9 cellular contexts compared by ENCODE assay signal in genomic region chr11:32890843-32891656, GRCh38. TPM values are rescaled to one million over a fixed set of nuclear protein-coding genes. Genes with fewer than 3 reads are reported as not detected.
DNase-seq lines count a peak whose midpoint lies in the region; ATAC-seq and TF ChIP-seq lines count a peak whose summit lies in the region.
"Had no signal": no experiment of that assay in that cellular context is flagged by ENCODE, and none has a peak within 500 bp of the region (broad histone marks: within the 10 kb centered on the region; RNA-seq: fewer than 3 reads in every experiment).

No MANE protein-coding gene starts in this region.

- H3K36me3 ChIP-seq in DND-41 (ENCODE audit: insufficient read depth, low read length) (peaks cover 10% of the 10 kb centered on the region; the same call in 1 of the 2 replicates), KMS-11 (ENCODE audit: insufficient read depth) (no peaks in the 10 kb centered on the region)
- H3K36me3 ChIP-seq: lower lobe of right lung had no signal

- H3K4me2 ChIP-seq in DND-41 (ENCODE audit: insufficient read depth, low read length), result peak overlapping the region; percentile 71; the same call in 1 of the 2 replicates
- H3K4me2 ChIP-seq in KMS-11, result peak overlapping the region; percentile 79

- peak overlapping the region; percentile 88 for H3K4me3 Mint-ChIP-seq in activated T-helper 1 cell treated with anti-CD3 and anti-CD28 coated beads, Interleukin-12 subunit alpha, Interleukin-12 subunit beta, Interleukin-2, Interleukin-4 antibody, amounts not matched to agents 30 ng/mL and 10 ng/mL and 1 ng/mL, durations not matched to agents 14 hours and 24 hours and 36 hours
- H3K4me3 Mint-ChIP-seq in mesothelial cell of epicardium, result peak overlapping the region; percentile 86

- intact Hi-C loops in activated T-helper 1 cell treated with anti-CD3 and anti-CD28 coated beads, Interleukin-12 subunit alpha, Interleukin-12 subunit beta, Interleukin-2, Interleukin-4 antibody, amounts not matched to agents 30 ng/mL and 10 ng/mL and 1 ng/mL, durations not matched to agents 14 hours and 24 hours and 36 hours (cut with micrococcal nuclease), result loop anchor here (5.0 to 10.0 kb wide), 6 partner anchors 71 to 1544 kb away; partner anchors contain the start of genes CAPRIN1, CAT, EIF3M and ELP4

- H4K20me1 ChIP-seq in DND-41 (ENCODE audit: insufficient read depth, low read length) (peaks cover 9% of the 10 kb centered on the region; the same call in 1 of the 2 replicates), KMS-11 (ENCODE audit: insufficient read depth) (0 out of 2 replicates have a peak, but pooled peaks cover 5% of the 10 kb centered on the region)

- H3K79me2 ChIP-seq in DND-41 (ENCODE audit: insufficient read depth, low read length) (peaks cover 29% of the 10 kb centered on the region), KMS-11 (ENCODE audit: insufficient read depth, low read depth) (peaks cover 28% of the 10 kb centered on the region)

- no peak overlapping the region for H3K9ac ChIP-seq in DND-41 (ENCODE audit: low read depth, low read length)
- H3K9ac ChIP-seq in KMS-11, result 0 out of 2 replicates have a peak overlapping the region, but pooled peaks have one; percentile 99

- H3K4me1 Mint-ChIP-seq in activated T-helper 1 cell treated with anti-CD3 and anti-CD28 coated beads, Interleukin-12 subunit alpha, Interleukin-12 subunit beta, Interleukin-2, Interleukin-4 antibody, amounts not matched to agents 30 ng/mL and 10 ng/mL and 1 ng/mL, durations not matched to agents 14 hours and 24 hours and 36 hours (ENCODE audit: low read depth), result peaks cover 29% of the 10 kb centered on the region
- peaks cover 31% of the 10 kb centered on the region for H3K4me1 Mint-ChIP-seq in mesothelial cell of epicardium

- peak overlapping the region; percentile 70 for H3K27ac Mint-ChIP-seq in activated T-helper 1 cell treated with anti-CD3 and anti-CD28 coated beads, Interleukin-12 subunit alpha, Interleukin-12 subunit beta, Interleukin-2, Interleukin-4 antibody, amounts not matched to agents 30 ng/mL and 10 ng/mL and 1 ng/mL, durations not matched to agents 14 hours and 24 hours and 36 hours
- H3K27ac Mint-ChIP-seq in mesothelial cell of epicardium, result peak overlapping the region; percentile 94

- H3K4me3 ChIP-seq in DND-41 (ENCODE audit: low read depth in 1 of 2, low read length in 2 of 2), result no peak overlapping the region
- H3K4me3 ChIP-seq in KMS-11 (IDR thresholded peaks at IDR 0.05; ENCODE audit: insufficient read depth, low read depth, low read length), result no peak overlapping the region

- no peak overlapping the region for H3K27ac ChIP-seq in DND-41 (ENCODE audit: low read length)
- no peak overlapping the region for H3K27ac ChIP-seq in KMS-11

- in situ Hi-C loops in GM13977 (cut with MboI; ENCODE audit: low pct_unique_long_range_greater_than_20kb, low sequenced_read_pairs, unreplicated experiment), result loop anchor here (10.0 kb wide), 1 partner anchor 56 kb away; no protein-coding TSS in a partner anchor

- no peaks in the 10 kb centered on the region for H3K36me3 Mint-ChIP-seq in activated T-helper 1 cell treated with anti-CD3 and anti-CD28 coated beads, Interleukin-12 subunit alpha, Interleukin-12 subunit beta, Interleukin-2, Interleukin-4 antibody, amounts not matched to agents 30 ng/mL and 10 ng/mL and 1 ng/mL, durations not matched to agents 14 hours and 24 hours and 36 hours (ENCODE audit: low read depth)
- no peaks in the 10 kb centered on the region for H3K36me3 Mint-ChIP-seq in mesothelial cell of epicardium

- no peaks in the 10 kb centered on the region for H3K9me3 Mint-ChIP-seq in activated T-helper 1 cell treated with anti-CD3 and anti-CD28 coated beads, Interleukin-12 subunit alpha, Interleukin-12 subunit beta, Interleukin-2, Interleukin-4 antibody, amounts not matched to agents 30 ng/mL and 10 ng/mL and 1 ng/mL, durations not matched to agents 14 hours and 24 hours and 36 hours
- no peaks in the 10 kb centered on the region for H3K9me3 Mint-ChIP-seq in mesothelial cell of epicardium

- DNase-seq in DND-41 (no peak), mesothelial cell of epicardium (ENCODE audit: low spot score in 2 of 2, unreplicated experiment in 2 of 2) (no peak), CD1c-positive myeloid dendritic cell (ENCODE audit: extremely low spot score) (no peak), mucosa of gallbladder (ENCODE audit: low spot score) (no peak), GM13977 (ENCODE audit: low spot score) (no peak)
- no peak for DNase-seq in activated T-helper 1 cell treated with anti-CD3 and anti-CD28 coated beads, Interleukin-12 subunit alpha, Interleukin-12 subunit beta, Interleukin-2, Interleukin-4 antibody, amounts not matched to agents 30 ng/mL and 10 ng/mL and 1 ng/mL, durations not matched to agents 14 hours and 24 hours and 36 hours (ENCODE audit: low spot score)
- DNase-seq in stimulated activated CD4-positive, alpha-beta T cell treated with anti-CD3 and anti-CD28 coated beads, Interleukin-4, amount 100 ng/mL, for 4 hours, result no peak
- DNase-seq: lower lobe of right lung had no signal

- no peaks in the 10 kb centered on the region for H3K9me3 ChIP-seq in DND-41 (ENCODE audit: insufficient read depth, low read length, severe bottlenecking)
- H3K9me3 ChIP-seq: lower lobe of right lung had no signal

- peaks cover 31% of the 10 kb centered on the region for H3K4me1 ChIP-seq in DND-41 (ENCODE audit: insufficient read depth, low read length)
- H3K4me1 ChIP-seq in KMS-11 (ENCODE audit: low read depth, poor library complexity, severe bottlenecking), result peaks cover 25% of the 10 kb centered on the region

- H3K27me3 Mint-ChIP-seq in activated T-helper 1 cell treated with anti-CD3 and anti-CD28 coated beads, Interleukin-12 subunit alpha, Interleukin-12 subunit beta, Interleukin-2, Interleukin-4 antibody, amounts not matched to agents 30 ng/mL and 10 ng/mL and 1 ng/mL, durations not matched to agents 14 hours and 24 hours and 36 hours (ENCODE audit: insufficient read depth), result peaks cover 14% of the 10 kb centered on the region
- no peaks in the 10 kb centered on the region for H3K27me3 Mint-ChIP-seq in mesothelial cell of epicardium (ENCODE audit: low read depth)

- no peak for TF ChIP-seq CTCF in DND-41 (IDR thresholded peaks at IDR 0.05; ENCODE audit: borderline replicate concordance, extremely low read depth, low read length, poor library complexity, severe bottlenecking)
- no peak for TF ChIP-seq CTCF in KMS-11 (conservative IDR thresholded peaks at IDR 0.05; ENCODE audit: low read depth, low read length)
- TF ChIP-seq CTCF in mesothelial cell of epicardium (IDR thresholded peaks at IDR 0.05; ENCODE audit: unreplicated experiment), result no peak
- TF ChIP-seq CTCF in GM13977 (IDR thresholded peaks at IDR 0.05; ENCODE audit: extremely low read depth, insufficient read depth, missing control alignments), result no peak

- no peak for ATAC-seq in DND-41 (ENCODE audit: insufficient read depth, low read depth)

- H2AFZ ChIP-seq in DND-41 (ENCODE audit: low read depth, low read length) (no peak overlapping the region), KMS-11 (ENCODE audit: low read depth) (no peak overlapping the region)

- H3K27me3 ChIP-seq in DND-41 (ENCODE audit: insufficient read depth, low read length, poor library complexity) (no peaks in the 10 kb centered on the region), KMS-11 (ENCODE audit: insufficient read depth, low read depth) (no peaks in the 10 kb centered on the region)

RNA-seq across cellular contexts. Expression of gene QSER1, which starts 1.6 kb away (rescaled TPM):
- 15.1 and 17.6 TPM in 2 replicates for total RNA-seq in activated T-helper 1 cell treated with anti-CD3 and anti-CD28 coated beads, Interleukin-12 subunit alpha, Interleukin-12 subunit beta, Interleukin-2, Interleukin-4 antibody, amounts not matched to agents 30 ng/mL and 10 ng/mL and 1 ng/mL, durations not matched to agents 14 hours and 24 hours and 36 hours
- 62.6 to 64.9 TPM (median 63.0 TPM) in 3 replicates for total RNA-seq in mesothelial cell of epicardium
- 26.9 TPM for total RNA-seq in mucosa of gallbladder
